Comparison of ENCODE assay signal across 23 cellular contexts in the genomic region with DNA sequence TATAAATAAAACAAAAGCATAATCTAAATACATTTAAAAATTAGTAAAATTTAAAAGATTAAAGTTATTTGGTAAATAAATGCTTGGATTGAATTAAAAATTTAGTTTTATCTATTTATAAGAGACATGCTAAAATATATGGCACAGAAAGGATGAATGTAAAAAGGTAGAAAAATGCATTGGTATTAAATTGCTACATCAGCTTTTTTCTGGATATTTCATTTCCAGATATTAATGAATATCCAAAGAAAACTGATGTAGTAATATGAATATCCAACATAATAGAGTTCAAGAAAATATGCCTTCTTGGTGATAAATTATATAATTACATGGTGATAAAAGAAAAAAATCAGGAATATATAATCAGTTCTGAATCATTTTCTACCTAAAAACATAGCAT.
"Had no signal": no experiment of that assay in that cellular context is flagged by ENCODE, and none has a peak within 500 bp of the region (broad histone marks: within the 10 kb centered on the region; RNA-seq: fewer than 3 reads in every experiment).

No MANE protein-coding gene starts in this region.

- H3K9ac ChIP-seq: parathyroid adenoma had no signal

- H3K27ac ChIP-seq: left lung, lower lobe of right lung, parathyroid adenoma, right atrium auricular region, skin epidermis, spleen, suprapubic skin, thoracic aorta, tibial nerve, uterus had no signal

- H2AFZ ChIP-seq: parathyroid adenoma had no signal

- H3K36me3 ChIP-seq: left lung, lower lobe of right lung, right atrium auricular region, spleen, suprapubic skin, thoracic aorta, tibial nerve, uterus had no signal

- H3K9me3 ChIP-seq: left lung, lower lobe of right lung, suprapubic skin, thoracic aorta, tibial nerve, uterus had no signal

- H3K4me1 ChIP-seq: left lung, lower lobe of right lung, parathyroid adenoma, right atrium auricular region, spleen, suprapubic skin, tibial nerve, uterus had no signal

- H3K4me3 ChIP-seq: left lung, lower lobe of right lung, right atrium auricular region, skin epidermis, spleen, suprapubic skin, thoracic aorta, tibial nerve, uterus had no signal

- FAIRE-seq: islet of Langerhans had no signal

- ATAC-seq: left colon; left lung; lower lobe of right lung; naive thymus-derived CD8-positive, alpha-beta T cell; sciatic nerve; stimulated activated effector memory CD8-positive, alpha-beta T cell treated with anti-CD3 and anti-CD28 coated beads, Interleukin-12 subunit alpha, Interleukin-12 subunit beta, amount 100 ng/mL, for 72 hours had no signal

- DNase-seq: hypothalamus; immature natural killer cell; kidney; left colon; left lung; lower lobe of right lung; mammary epithelial cell; mesenchymal stem cell; naive thymus-derived CD8-positive, alpha-beta T cell; nucleus accumbens; spleen; stimulated activated CD4-positive, alpha-beta T cell treated with anti-CD3 and anti-CD28 coated beads, Interleukin-4, amount 100 ng/mL, for 24 hours; stimulated activated naive CD4-positive, alpha-beta T cell; uterus had no signal

- H3K27me3 ChIP-seq: left lung, right atrium auricular region, spleen, suprapubic skin, tibial nerve had no signal
